In the genomic region with DNA sequence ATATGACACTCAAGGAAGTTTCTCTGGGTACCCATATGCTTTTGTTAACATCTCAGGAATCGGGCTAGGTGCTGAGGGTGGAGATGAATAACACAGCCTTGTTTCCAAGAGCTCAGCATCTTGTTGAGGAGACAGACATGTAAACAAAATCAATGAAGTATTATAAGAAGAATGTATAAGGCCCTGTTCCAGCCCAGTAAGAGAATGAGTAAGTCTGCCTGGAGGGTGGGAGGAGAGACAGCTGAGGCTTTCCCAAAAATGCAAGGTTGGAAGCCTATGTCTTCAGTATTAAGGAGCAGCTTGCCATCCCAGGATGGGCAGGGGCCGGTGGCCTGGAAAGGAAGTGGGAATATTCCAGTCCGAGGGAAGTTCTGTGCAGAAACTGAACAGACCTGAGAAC, we compare ENCODE assay signal across 20 cellular contexts.
DNase-seq lines count a peak whose midpoint lies in the region; ATAC-seq, FAIRE-seq and TF ChIP-seq lines count a peak whose summit lies in the region.
"Had no signal": no experiment of that assay in that cellular context is flagged by ENCODE, and none has a peak within 500 bp of the region (broad histone marks: within the 10 kb centered on the region; RNA-seq: fewer than 3 reads in every experiment).

No MANE protein-coding gene starts in this region.

- CTCF ChIA-PET in PC-3 (lab: Charles Lee) = no interaction called here

- intact Hi-C loops in PC-3 (cut with micrococcal nuclease) (no loop called here), kidney (cut with DNase I) (no loop called here), stomach (cut with DNase I; ENCODE audit: low total_unique reads) (no loop called here)

- WGBS in stomach, 5 donors = 69 to 77% (median 72%) methylated on average over 3 of the region's 3 CpGs

- H3K27me3 ChIP-seq in PC-3 (ENCODE audit: low read length) (no peaks in the 10 kb centered on the region), stomach (no peaks in the 10 kb centered on the region)
- H3K27me3 ChIP-seq: dorsolateral prefrontal cortex, heart left ventricle had no signal

- H3K4me1 ChIP-seq in PC-3 (ENCODE audit: insufficient read depth, low read length) (no peaks in the 10 kb centered on the region), kidney (ENCODE audit: control insufficient read depth in 1 of 2, insufficient read depth in 1 of 2, low read depth in 1 of 2, low read length in 2 of 2) (no peaks in the 10 kb centered on the region), stomach (no peaks in the 10 kb centered on the region)
- H3K4me1 ChIP-seq: prostate gland had no signal

- POLR2A ChIA-PET in PC-3 (lab: Charles Lee; ENCODE audit: unreplicated experiment) = no interaction called here

- H2AFZ ChIP-seq in PC-3 (ENCODE audit: low read length) = no peak overlapping the region

- H3K9me3 ChIP-seq in PC-3 (ENCODE audit: low read length) (no peaks in the 10 kb centered on the region), kidney (ENCODE audit: control insufficient read depth in 1 of 2, low read length in 2 of 2) (no peaks in the 10 kb centered on the region), stomach (no peaks in the 10 kb centered on the region)
- H3K9me3 ChIP-seq: heart left ventricle, prostate gland had no signal

- H4K20me1 ChIP-seq in PC-3 (ENCODE audit: low read length) = no peaks in the 10 kb centered on the region

- TF ChIP-seq CTCF in PC-3 (conservative IDR thresholded peaks at IDR 0.05; ENCODE audit: low read depth, low read length) (no peak), kidney (IDR thresholded peaks at IDR 0.05; ENCODE audit: borderline replicate concordance, extremely low read depth, insufficient read depth) (no peak), stomach (IDR thresholded peaks at IDR 0.05) (no peak)

- H3K4me3 ChIP-seq in PC-3 (ENCODE audit: low read length) = no peak overlapping the region
- no peak overlapping the region for H3K4me3 ChIP-seq in kidney (ENCODE audit: low read length in 2 of 2)
- H3K4me3 ChIP-seq in stomach = no peak overlapping the region
- H3K4me3 ChIP-seq: dorsolateral prefrontal cortex, heart left ventricle, prostate gland had no signal

- no peak for TF ChIP-seq EP300 in stomach (IDR thresholded peaks at IDR 0.05)

- DNase-seq in ELR (ENCODE audit: low read depth) (peak; percentile 64), PC-3 (peak; percentile 13), epithelial cell of prostate (ENCODE audit: low read depth, low spot score) (peak; percentile 37), kidney (peak; percentile 47), NCI-H774 (lab: John Stamatoyannopoulos, UW) (no peak), stomach (no peak)
- no peak for DNase-seq in activated effector memory CD4-positive, alpha-beta T cell treated with anti-CD3 and anti-CD28 coated beads, Interleukin-2, amount 50 U/mL, for 16 hours
- DNase-seq: activated CD4-positive, alpha-beta T cell treated with anti-CD3 and anti-CD28 coated beads for 4 hours; activated CD8-positive, alpha-beta memory T cell treated with anti-CD3 and anti-CD28 coated beads, Interleukin-2, amount 10 ng/mL, durations not matched to agents 7 days and 5 days; activated naive CD8-positive, alpha-beta T cell treated with anti-CD3 and anti-CD28 coated beads, Interleukin-2, amount 50 U/mL, for 24 hours; dorsolateral prefrontal cortex; heart left ventricle; NCI-H187; NCI-H345; stimulated activated CD4-positive, alpha-beta T cell treated with anti-CD3 and anti-CD28 coated beads, Interleukin-2, amount 100 ng/mL, for 24 hours; stimulated activated naive CD4-positive, alpha-beta T cell treated with Interleukin-2 at 50 U/mL for 16 hours; T-helper 1 cell had no signal

- no peaks in the 10 kb centered on the region for H3K9me2 ChIP-seq in PC-3 (replicated peaks; ENCODE audit: low read length)

- H3K9ac ChIP-seq in PC-3 (ENCODE audit: low read length) (no peak overlapping the region), kidney (ENCODE audit: low read length in 2 of 2) (no peak overlapping the region)

- H3K79me2 ChIP-seq in PC-3 (ENCODE audit: low read length) = no peaks in the 10 kb centered on the region

- H3K36me3 ChIP-seq in PC-3 (ENCODE audit: low read depth, low read length) (no peaks in the 10 kb centered on the region), kidney (ENCODE audit: control insufficient read depth in 1 of 2, insufficient read depth in 2 of 2, low read length in 2 of 2) (no peaks in the 10 kb centered on the region), stomach (no peaks in the 10 kb centered on the region)
- H3K36me3 ChIP-seq: heart left ventricle, prostate gland had no signal

- H3K27ac ChIP-seq in PC-3 (ENCODE audit: low read length) (no peak overlapping the region), epithelial cell of prostate (no peak overlapping the region), kidney (ENCODE audit: low read depth in 2 of 2, low read length in 2 of 2) (no peak overlapping the region), stomach (no peak overlapping the region)
- H3K27ac ChIP-seq: dorsolateral prefrontal cortex, heart left ventricle, HL-60, prostate gland had no signal

- H3F3A ChIP-seq in PC-3 (ENCODE audit: low read length, unreplicated experiment) = no peaks in the 10 kb centered on the region

- no TSS peak for BruUV-seq in PC-3 (replicated peaks; lab: Mats Ljungman, UMichigan)

- FAIRE-seq in kidney (lab: Jason Lieb, UNC) = no peak

- H3K4me2 ChIP-seq in PC-3 (ENCODE audit: low read length) = no peak overlapping the region

- no peak for ATAC-seq in PC-3
- ATAC-seq in GM18870 (IDR thresholded peaks at IDR 0.05; ENCODE audit: unreplicated experiment) = no peak
- ATAC-seq: activated CD8-positive, alpha-beta memory T cell treated with anti-CD3 and anti-CD28 coated beads, Interleukin-2, amount 10 ng/mL, durations not matched to agents 7 days and 5 days; activated naive CD8-positive, alpha-beta T cell treated with anti-CD3 and anti-CD28 coated beads, Interleukin-2, amount 50 U/mL, for 24 hours; heart left ventricle had no signal

- TF ChIP-seq POLR2A in stomach (IDR thresholded peaks at IDR 0.05) = no peak

Comparison
In these comparisons a context has a peak if more than half of its experiments do, and no peak if none do; other contexts are left out.
1. DNase-seq: peak in ELR (single experiment), PC-3 (single experiment), epithelial cell of prostate (single experiment) and kidney (single experiment); none in activated effector memory CD4-positive, alpha-beta T cell treated with anti-CD3 and anti-CD28 coated beads, Interleukin-2, amount 50 U/mL, for 16 hours (single experiment), NCI-H774 (single experiment) and stomach (single experiment).